13 cellular contexts compared by ENCODE assay signal in genomic region chr11:8038811-8039529, GRCh38.
"Had no signal": no experiment of that assay in that cellular context is flagged by ENCODE, and none has a peak within 500 bp of the region (broad histone marks: within the 10 kb centered on the region; RNA-seq: fewer than 3 reads in every experiment).

No MANE protein-coding gene starts in this region.

- H3K36me3 Mint-ChIP-seq: mesothelial cell of epicardium, naive B cell had no signal

- H3K4me3 Mint-ChIP-seq: dendritic cell treated with granulocyte-macrophage colony-stimulating factor and Interleukin-4, amounts not matched to agents 40 ng/mL and 50 ng/mL, for 4 days; effector memory CD8-positive, alpha-beta T cell; mesothelial cell of epicardium; naive B cell; T-helper 2 cell treated with Interferon-gamma antibody and Interleukin-4, amounts not matched to agents 5 μg/mL and 100 μg/mL, for 36 hours had no signal

- H3K27ac ChIP-seq: cardiac muscle cell, epithelial cell of prostate, gastrocnemius medialis, tibial nerve had no signal

- H3K9me3 Mint-ChIP-seq: dendritic cell treated with granulocyte-macrophage colony-stimulating factor and Interleukin-4, amounts not matched to agents 40 ng/mL and 50 ng/mL, for 4 days; effector memory CD8-positive, alpha-beta T cell; naive B cell; T-helper 2 cell treated with Interferon-gamma antibody and Interleukin-4, amounts not matched to agents 5 μg/mL and 100 μg/mL, for 36 hours had no signal

- H3K36me3 ChIP-seq: cardiac muscle cell, gastrocnemius medialis, tibial nerve had no signal

- DNase-seq: activated CD4-positive, alpha-beta T cell treated with anti-CD3 and anti-CD28 coated beads, Interleukin-2, amount 50 U/mL, for 4 hours; activated CD4-positive, CD25-positive, alpha-beta regulatory T cell treated with anti-CD3 and anti-CD28 coated beads, Interleukin-2, amount 50 U/mL, for 72 hours; activated T-cell treated with anti-CD3 and anti-CD28 coated beads, Interleukin-2, amount 50 U/mL, for 48 hours; effector memory CD8-positive, alpha-beta T cell; gastrocnemius medialis; naive B cell; stimulated activated CD4-positive, alpha-beta T cell treated with anti-CD3 and anti-CD28 coated beads, Interleukin-4, amount 100 ng/mL, for 24 hours had no signal

- ATAC-seq: effector memory CD8-positive, alpha-beta T cell; gastrocnemius medialis had no signal

- H3K4me1 Mint-ChIP-seq: naive B cell had no signal

- H3K4me1 ChIP-seq: gastrocnemius medialis had no signal

- H3K9me3 ChIP-seq: gastrocnemius medialis, tibial nerve had no signal

- H3K27me3 ChIP-seq: gastrocnemius medialis, tibial nerve had no signal

- H3K4me3 ChIP-seq: cardiac muscle cell, gastrocnemius medialis, tibial nerve had no signal

- H3K27ac Mint-ChIP-seq: dendritic cell treated with granulocyte-macrophage colony-stimulating factor and Interleukin-4, amounts not matched to agents 40 ng/mL and 50 ng/mL, for 4 days; effector memory CD8-positive, alpha-beta T cell; mesothelial cell of epicardium; naive B cell; T-helper 2 cell treated with Interferon-gamma antibody and Interleukin-4, amounts not matched to agents 5 μg/mL and 100 μg/mL, for 36 hours had no signal
